In genomic region chr2:120299024-120299423, GRCh38 we compare ENCODE assay signal across 15 cellular contexts. TPM values are rescaled to one million over a fixed set of nuclear protein-coding genes. Genes with fewer than 3 reads are reported as not detected.
DNase-seq lines count a peak whose midpoint lies in the region; ATAC-seq and TF ChIP-seq lines count a peak whose summit lies in the region.
"Had no signal": no experiment of that assay in that cellular context is flagged by ENCODE, and none has a peak within 500 bp of the region (broad histone marks: within the 10 kb centered on the region; RNA-seq: fewer than 3 reads in every experiment).

No MANE protein-coding gene starts in this region.

- H3K27me3 Mint-ChIP-seq in activated CD4-positive, alpha-beta T cell treated with anti-CD3 and anti-CD28 coated beads, Interleukin-2, amount 10 ng/mL, durations not matched to agents 7 days and 5 days, result no peaks in the 10 kb centered on the region
- peaks cover 2% of the 10 kb centered on the region for H3K27me3 Mint-ChIP-seq in neural progenitor cell (ENCODE audit: insufficient read depth, low read depth)
- H3K27me3 Mint-ChIP-seq: IgD-negative memory B cell had no signal

- H3K27ac ChIP-seq in hepatocyte (peak overlapping the region; percentile 16), neural progenitor cell (no peak overlapping the region)
- H3K27ac ChIP-seq: 22Rv1 had no signal

- WGBS in hepatocyte (ENCODE audit: low lambda C conversion rate, missing lambda C conversion rate), result 71% methylated on average over 9 of the region's 9 CpGs

- no peaks in the 10 kb centered on the region for H4K20me1 ChIP-seq in hepatocyte (ENCODE audit: insufficient read depth, poor library complexity, severe bottlenecking)
- no peaks in the 10 kb centered on the region for H4K20me1 ChIP-seq in neural progenitor cell (ENCODE audit: low read depth)

- H3K36me3 ChIP-seq in hepatocyte (replicated peaks; ENCODE audit: insufficient read depth, low read depth) (no peaks in the 10 kb centered on the region), neural progenitor cell (no peaks in the 10 kb centered on the region)

- H3K9me3 Mint-ChIP-seq in activated CD4-positive, alpha-beta T cell treated with anti-CD3 and anti-CD28 coated beads, Interleukin-2, amount 10 ng/mL, durations not matched to agents 7 days and 5 days, result no peaks in the 10 kb centered on the region
- H3K9me3 Mint-ChIP-seq in neural progenitor cell, result no peaks in the 10 kb centered on the region
- H3K9me3 Mint-ChIP-seq: CD14-positive monocyte; CD8-positive, alpha-beta T cell; IgD-negative memory B cell had no signal

- CTCF ChIA-PET in activated CD4-positive, alpha-beta T cell treated with anti-CD3 and anti-CD28 coated beads, Interleukin-2, amount 10 ng/mL, durations not matched to agents 7 days and 5 days (lab: Charles Lee), result interaction anchor here (1.1 to 8.0 kb wide), 2 partner anchors 14 to 34 kb away, joined by 3 to 42 read pairs; no protein-coding TSS in a partner anchor
- CTCF ChIA-PET in GM10248 (lab: Yijun Ruan, JAX), result interaction anchor here (1.3 to 5.2 kb wide), 4 partner anchors 10 to 124 kb away, joined by 5 to 38 read pairs (median 12); no protein-coding TSS in a partner anchor

- no peaks in the 10 kb centered on the region for H3F3A ChIP-seq in neural progenitor cell (ENCODE audit: low read depth)

- peaks cover 39% of the 10 kb centered on the region for H3K36me3 Mint-ChIP-seq in activated CD4-positive, alpha-beta T cell treated with anti-CD3 and anti-CD28 coated beads, Interleukin-2, amount 10 ng/mL, durations not matched to agents 7 days and 5 days (ENCODE audit: low read depth)
- peaks cover 12% of the 10 kb centered on the region for H3K36me3 Mint-ChIP-seq in neural progenitor cell

- no peaks in the 10 kb centered on the region for H3K79me2 ChIP-seq in hepatocyte
- no peaks in the 10 kb centered on the region for H3K79me2 ChIP-seq in neural progenitor cell (ENCODE audit: low read depth)

- H3K4me3 ChIP-seq in hepatocyte (no peak overlapping the region), neural progenitor cell (no peak overlapping the region)

- peak overlapping the region; percentile 47 for H3K27ac Mint-ChIP-seq in activated CD4-positive, alpha-beta T cell treated with anti-CD3 and anti-CD28 coated beads, Interleukin-2, amount 10 ng/mL, durations not matched to agents 7 days and 5 days
- no peak overlapping the region for H3K27ac Mint-ChIP-seq in neural progenitor cell
- H3K27ac Mint-ChIP-seq: CD8-positive, alpha-beta T cell had no signal

- no peaks in the 10 kb centered on the region for H3K4me1 ChIP-seq in hepatocyte (ENCODE audit: insufficient read depth)
- H3K4me1 ChIP-seq in neural progenitor cell, result no peaks in the 10 kb centered on the region

- no peak overlapping the region for H3K4me3 Mint-ChIP-seq in activated CD4-positive, alpha-beta T cell treated with anti-CD3 and anti-CD28 coated beads, Interleukin-2, amount 10 ng/mL, durations not matched to agents 7 days and 5 days
- H3K4me3 Mint-ChIP-seq in neural progenitor cell, result no peak overlapping the region
- H3K4me3 Mint-ChIP-seq: CD14-positive monocyte; CD8-positive, alpha-beta T cell; IgD-negative memory B cell had no signal

- no peaks in the 10 kb centered on the region for H3K9me2 ChIP-seq in hepatocyte (replicated peaks; ENCODE audit: insufficient read depth)

- H3K4me1 Mint-ChIP-seq in activated CD4-positive, alpha-beta T cell treated with anti-CD3 and anti-CD28 coated beads, Interleukin-2, amount 10 ng/mL, durations not matched to agents 7 days and 5 days, result peaks cover 18% of the 10 kb centered on the region
- peaks cover 3% of the 10 kb centered on the region for H3K4me1 Mint-ChIP-seq in neural progenitor cell

- H3K9me3 ChIP-seq in hepatocyte (ENCODE audit: low read depth), result no peaks in the 10 kb centered on the region
- H3K9me3 ChIP-seq in neural progenitor cell (ENCODE audit: low read depth), result no peaks in the 10 kb centered on the region

- TF ChIP-seq CTCF in hepatocyte (IDR thresholded peaks at IDR 0.05; ENCODE audit: poor library complexity), result no peak
- TF ChIP-seq CTCF in neural progenitor cell (IDR thresholded peaks at IDR 0.05), result peak; percentile 32
- no peak for TF ChIP-seq CTCF in GM10248 (IDR thresholded peaks at IDR 0.05; ENCODE audit: control extremely low read depth, extremely low read depth, low read depth, missing control alignments)

- H2AFZ ChIP-seq in hepatocyte, result no peak overlapping the region
- H2AFZ ChIP-seq in neural progenitor cell (replicated peaks), result no peak overlapping the region

- no peak for ATAC-seq in HG03342 (IDR thresholded peaks at IDR 0.05; ENCODE audit: unreplicated experiment)
- ATAC-seq: CD8-positive, alpha-beta T cell had no signal

- H3K27me3 ChIP-seq in hepatocyte (no peaks in the 10 kb centered on the region), neural progenitor cell (no peaks in the 10 kb centered on the region)

- H3K9ac ChIP-seq in neural progenitor cell, result no peak overlapping the region

- H3K4me2 ChIP-seq in hepatocyte (peak overlapping the region; percentile 25), neural progenitor cell (no peak overlapping the region)

- no peak for DNase-seq in activated CD4-positive, alpha-beta T cell treated with anti-CD3 and anti-CD28 coated beads, Interleukin-2, amount 10 ng/mL, durations not matched to agents 7 days and 5 days
- DNase-seq in activated CD4-positive, alpha-beta T cell treated with anti-CD3 and anti-CD28 coated beads for 4 hours, result no peak
- DNase-seq in hepatocyte (ENCODE audit: low spot score), result no peak
- peak; percentile 25 for DNase-seq in neural progenitor cell (ENCODE audit: low spot score)
- DNase-seq in NCI-H146 treated with DMSO at 0.1 percent for 48 hours (lab: John Stamatoyannopoulos, UW; ENCODE audit: unreplicated experiment), result no peak
- DNase-seq in GM10248 (ENCODE audit: extremely low spot score), result no peak
- no peak for DNase-seq in midbrain (lab: John Stamatoyannopoulos, UW)
- DNase-seq: CD8-positive, alpha-beta T cell; COR-L47; DMS153; GF-D8 had no signal

- POLR2A ChIA-PET in activated CD4-positive, alpha-beta T cell treated with anti-CD3 and anti-CD28 coated beads, Interleukin-2, amount 10 ng/mL, durations not matched to agents 7 days and 5 days (lab: Charles Lee), result no interaction called here
- POLR2A ChIA-PET in GM10248 (lab: Yijun Ruan, JAX), result no interaction called here

RNA-seq across cellular contexts. Expression of gene RALB, which starts 46.4 kb away (rescaled TPM):
- total RNA-seq in activated CD4-positive, alpha-beta T cell treated with anti-CD3 and anti-CD28 coated beads, Interleukin-2, amount 10 ng/mL, durations not matched to agents 7 days and 5 days, result 10 to 100 TPM; 44.3 to 46.8 TPM
- total RNA-seq in hepatocyte (66.8 and 68.2 TPM in 2 replicates), neural progenitor cell (ENCODE audit: low replicate concordance) (55.3 and 79.8 TPM in 2 replicates)
- 57.5 and 74.4 TPM in 2 replicates for polyA plus RNA-seq in hepatocyte

RNA-seq across cellular contexts. Expression of gene INHBB, which starts 46.9 kb away (rescaled TPM):
- total RNA-seq in activated CD4-positive, alpha-beta T cell treated with anti-CD3 and anti-CD28 coated beads, Interleukin-2, amount 10 ng/mL, durations not matched to agents 7 days and 5 days, result not detected
- 4.4 and 6.6 TPM in 2 replicates for total RNA-seq in hepatocyte
- polyA plus RNA-seq in hepatocyte, result 1.3 and 2.7 TPM in 2 replicates
- total RNA-seq in neural progenitor cell (ENCODE audit: low replicate concordance), result not detected in 2 replicates
- total RNA-seq: CD8-positive, alpha-beta T cell had no signal
- polyA plus RNA-seq: CD14-positive monocyte, IgD-negative memory B cell had no signal
